Comparison of ENCODE assay signal across 21 cellular contexts in genomic region chr7:109772161-109772560, GRCh38.
"Had no signal": no experiment of that assay in that cellular context is flagged by ENCODE, and none has a peak within 500 bp of the region (broad histone marks: within the 10 kb centered on the region; RNA-seq: fewer than 3 reads in every experiment).

No MANE protein-coding gene starts in this region.

- H3K4me2 ChIP-seq: neural progenitor cell had no signal

- H3K36me3 ChIP-seq: heart left ventricle, neural progenitor cell, spleen, tibial nerve had no signal

- H3K27me3 ChIP-seq: heart left ventricle, neural progenitor cell, spleen, tibial nerve had no signal

- H3K9ac ChIP-seq: neural progenitor cell had no signal

- H3K4me1 Mint-ChIP-seq: activated B cell treated with CpG ODN at 0.5 μM for 24 hours; activated CD8-positive, alpha-beta memory T cell treated with anti-CD3 and anti-CD28 coated beads, Interleukin-2, amount 10 ng/mL, durations not matched to agents 7 days and 5 days; activated naive CD4-positive, alpha-beta T cell treated with anti-CD3 and anti-CD28 coated beads, Interleukin-2, amount 50 U/mL, for 24 hours; activated naive CD8-positive, alpha-beta T cell treated with anti-CD3 and anti-CD28 coated beads, Interleukin-2, amount 50 U/mL, for 24 hours; immature natural killer cell; memory B cell; natural killer cell; neural progenitor cell; T-helper 17 cell had no signal

- H3K36me3 Mint-ChIP-seq: activated CD8-positive, alpha-beta memory T cell treated with anti-CD3 and anti-CD28 coated beads, Interleukin-2, amount 10 ng/mL, durations not matched to agents 7 days and 5 days; activated naive CD4-positive, alpha-beta T cell treated with anti-CD3 and anti-CD28 coated beads, Interleukin-2, amount 50 U/mL, for 24 hours; immature natural killer cell; memory B cell; neural progenitor cell had no signal

- DNase-seq: activated B cell treated with CpG ODN at 0.5 μM for 24 hours; activated CD8-positive, alpha-beta memory T cell treated with anti-CD3 and anti-CD28 coated beads, Interleukin-2, amount 10 ng/mL, durations not matched to agents 7 days and 5 days; activated CD8-positive, alpha-beta T cell treated with anti-CD3 and anti-CD28 coated beads, Interleukin-2, amount 10 ng/mL, durations not matched to agents 7 days and 5 days; activated naive CD8-positive, alpha-beta T cell treated with anti-CD3 and anti-CD28 coated beads, Interleukin-2, amount 50 U/mL, for 24 hours; activated T-cell treated with anti-CD3 and anti-CD28 coated beads, Interleukin-2, amount 50 U/mL, for 48 hours; amygdala; central memory CD4-positive, alpha-beta T cell; heart left ventricle; hypothalamus; immature natural killer cell; natural killer cell; right cardiac atrium; spleen; stimulated activated naive CD4-positive, alpha-beta T cell treated with Interleukin-2 at 50 U/mL for 16 hours; T-helper 17 cell had no signal

- H3K4me3 Mint-ChIP-seq: activated B cell treated with CpG ODN at 0.5 μM for 24 hours; activated CD8-positive, alpha-beta memory T cell treated with anti-CD3 and anti-CD28 coated beads, Interleukin-2, amount 10 ng/mL, durations not matched to agents 7 days and 5 days; activated CD8-positive, alpha-beta T cell treated with anti-CD3 and anti-CD28 coated beads, Interleukin-2, amount 10 ng/mL, durations not matched to agents 7 days and 5 days; activated naive CD4-positive, alpha-beta T cell treated with anti-CD3 and anti-CD28 coated beads, Interleukin-2, amount 50 U/mL, for 24 hours; activated naive CD8-positive, alpha-beta T cell treated with anti-CD3 and anti-CD28 coated beads, Interleukin-2, amount 50 U/mL, for 24 hours; immature natural killer cell; memory B cell; natural killer cell; neural progenitor cell; T-helper 17 cell had no signal

- H3K27ac Mint-ChIP-seq: activated B cell treated with CpG ODN at 0.5 μM for 24 hours; activated CD8-positive, alpha-beta memory T cell treated with anti-CD3 and anti-CD28 coated beads, Interleukin-2, amount 10 ng/mL, durations not matched to agents 7 days and 5 days; activated CD8-positive, alpha-beta T cell treated with anti-CD3 and anti-CD28 coated beads, Interleukin-2, amount 10 ng/mL, durations not matched to agents 7 days and 5 days; activated naive CD4-positive, alpha-beta T cell treated with anti-CD3 and anti-CD28 coated beads, Interleukin-2, amount 50 U/mL, for 24 hours; activated naive CD8-positive, alpha-beta T cell treated with anti-CD3 and anti-CD28 coated beads, Interleukin-2, amount 50 U/mL, for 24 hours; activated T-helper 2 cell treated with anti-CD3 and anti-CD28 coated beads, Interferon-gamma antibody, Interleukin-2, Interleukin-4, amounts not matched to agents 10 μg/mL and 5 μg/mL and 100 μg/mL, durations not matched to agents 14 hours and 24 hours and 36 hours; immature natural killer cell; memory B cell; natural killer cell; neural progenitor cell; T-helper 17 cell had no signal

- H2AFZ ChIP-seq: neural progenitor cell had no signal

- H3K4me1 ChIP-seq: heart left ventricle, neural progenitor cell, spleen, tibial nerve had no signal

- H3K27ac ChIP-seq: heart left ventricle, neural progenitor cell, spleen, tibial nerve had no signal

- ATAC-seq: activated CD8-positive, alpha-beta memory T cell treated with anti-CD3 and anti-CD28 coated beads, Interleukin-2, amount 10 ng/mL, durations not matched to agents 7 days and 5 days; activated CD8-positive, alpha-beta T cell treated with anti-CD3 and anti-CD28 coated beads, Interleukin-2, amount 10 ng/mL, durations not matched to agents 7 days and 5 days; activated naive CD8-positive, alpha-beta T cell treated with anti-CD3 and anti-CD28 coated beads, Interleukin-2, amount 50 U/mL, for 24 hours; esophagus mucosa; heart left ventricle; natural killer cell; right cardiac atrium; T-helper 17 cell had no signal

- H3K4me3 ChIP-seq: heart left ventricle, neural progenitor cell, spleen, tibial nerve had no signal
